14 cellular contexts compared by ENCODE assay signal in genomic region chr7:7830122-7830878, GRCh38.
DNase-seq lines count a peak whose midpoint lies in the region; ATAC-seq and TF ChIP-seq lines count a peak whose summit lies in the region.
"Had no signal": no experiment of that assay in that cellular context is flagged by ENCODE, and none has a peak within 500 bp of the region (broad histone marks: within the 10 kb centered on the region; RNA-seq: fewer than 3 reads in every experiment).

No MANE protein-coding gene starts in this region.

- peaks cover 7% of the 10 kb centered on the region for H3K4me1 Mint-ChIP-seq in activated naive CD8-positive, alpha-beta T cell treated with anti-CD3 and anti-CD28 coated beads, Interleukin-2, amount 50 U/mL, for 24 hours

- peaks cover 1% of the 10 kb centered on the region for H3K9me3 Mint-ChIP-seq in activated naive CD8-positive, alpha-beta T cell treated with anti-CD3 and anti-CD28 coated beads, Interleukin-2, amount 50 U/mL, for 24 hours

- no peaks in the 10 kb centered on the region for H3K36me3 ChIP-seq in SJCRH30
- H3K36me3 ChIP-seq in right lobe of liver: no peaks in the 10 kb centered on the region
- peaks cover 0 to 3% (median 0%) of the 10 kb centered on the region in 6 donors for H3K36me3 ChIP-seq in spleen
- H3K36me3 ChIP-seq: BLaER1, heart right ventricle had no signal

- peaks cover 6% of the 10 kb centered on the region for H3K36me3 Mint-ChIP-seq in activated naive CD8-positive, alpha-beta T cell treated with anti-CD3 and anti-CD28 coated beads, Interleukin-2, amount 50 U/mL, for 24 hours (ENCODE audit: low read depth)

- H3K9me3 ChIP-seq in SJCRH30 (replicated peaks): no peaks in the 10 kb centered on the region
- no peaks in the 10 kb centered on the region for H3K9me3 ChIP-seq in right lobe of liver
- peaks cover 0 to 5% (median 0%) of the 10 kb centered on the region in 8 donors for H3K9me3 ChIP-seq in spleen
- H3K9me3 ChIP-seq: heart right ventricle had no signal

- intact Hi-C loops in right lobe of liver (cut with DNase I) (no loop called here), spleen (cut with DNase I; ENCODE audit: low total_unique reads) (no loop called here)

- H3K4me1 ChIP-seq in SJCRH30 (peaks cover 14% of the 10 kb centered on the region), right lobe of liver (peaks cover 0 to 10% (median 0%) of the 10 kb centered on the region in 4 donors), spleen (peaks cover 0 to 11% (median 0%) of the 10 kb centered on the region in 6 donors)

- H3K27me3 ChIP-seq in SJCRH30: no peaks in the 10 kb centered on the region
- no peaks in the 10 kb centered on the region for H3K27me3 ChIP-seq in right lobe of liver
- H3K27me3 ChIP-seq in spleen (replicated peaks in 1 of 7): no peaks in the 10 kb centered on the region
- H3K27me3 ChIP-seq: BLaER1, heart right ventricle had no signal

- no peaks in the 10 kb centered on the region for H3K27me3 Mint-ChIP-seq in activated naive CD8-positive, alpha-beta T cell treated with anti-CD3 and anti-CD28 coated beads, Interleukin-2, amount 50 U/mL, for 24 hours

- no peak overlapping the region for H3K4me3 Mint-ChIP-seq in activated naive CD8-positive, alpha-beta T cell treated with anti-CD3 and anti-CD28 coated beads, Interleukin-2, amount 50 U/mL, for 24 hours
- H3K4me3 Mint-ChIP-seq: activated CD4-positive, alpha-beta T cell treated with anti-CD3 and anti-CD28 coated beads, Interleukin-2, amount 10 ng/mL, durations not matched to agents 24 days and 14 days; H9 had no signal

- 37% methylated on average over 6 of the region's 7 CpGs for WGBS in right lobe of liver (ENCODE audit: insufficient coverage, low coverage, low lambda C conversion rate, missing lambda C conversion rate)
- 74 to 88% (median 83%) methylated on average over 6 to 7 of the region's 7 CpGs for WGBS in spleen, 5 donors

- DNase-seq in DMS153 (lab: John Stamatoyannopoulos, UW) (peak; percentile 62), NCI-H1417 (lab: John Stamatoyannopoulos, UW) (peak in 2 of 3 experiments; percentile 61 to 90), SJCRH30 (peak; percentile 38 to 71), right lobe of liver (peak in 2 of 3 donors; percentile 45 to 84), spleen (no peak), medulla oblongata (ENCODE audit: extremely low spot score) (no peak)
- no peak for DNase-seq in activated naive CD8-positive, alpha-beta T cell treated with anti-CD3 and anti-CD28 coated beads, Interleukin-2, amount 50 U/mL, for 24 hours
- DNase-seq: activated CD4-positive, alpha-beta T cell treated with anti-CD3 and anti-CD28 coated beads, Interleukin-2, amount 10 ng/mL, durations not matched to agents 24 days and 14 days; H9; heart right ventricle; IMR-90; NCI-H526 treated with DMSO at 0.1 percent for 48 hours had no signal

- H3K27ac Mint-ChIP-seq in activated naive CD8-positive, alpha-beta T cell treated with anti-CD3 and anti-CD28 coated beads, Interleukin-2, amount 50 U/mL, for 24 hours: no peak overlapping the region
- H3K27ac Mint-ChIP-seq: activated CD4-positive, alpha-beta T cell treated with anti-CD3 and anti-CD28 coated beads, Interleukin-2, amount 10 ng/mL, durations not matched to agents 24 days and 14 days had no signal

- TF ChIP-seq CTCF in right lobe of liver (IDR thresholded peaks at IDR 0.05) (no peak), spleen (IDR thresholded peaks at IDR 0.05 in 8 of 11, conservative IDR thresholded peaks at IDR 0.05 in 3 of 11) (no peak)

- H3K27ac ChIP-seq in SJCRH30: no peak overlapping the region
- peak overlapping the region in 2 of 3 donors; percentile 42 to 61 for H3K27ac ChIP-seq in right lobe of liver
- no peak overlapping the region for H3K27ac ChIP-seq in spleen
- H3K27ac ChIP-seq: BLaER1, heart right ventricle had no signal

- no peak overlapping the region for H3K4me3 ChIP-seq in SJCRH30
- peak overlapping the region in 1 of 3 donors; percentile 2 for H3K4me3 ChIP-seq in right lobe of liver
- no peak overlapping the region for H3K4me3 ChIP-seq in spleen
- H3K4me3 ChIP-seq: BLaER1, heart right ventricle had no signal

- ATAC-seq in right lobe of liver: peak; percentile 94 to 96 (median 96)
- ATAC-seq in activated naive CD8-positive, alpha-beta T cell treated with anti-CD3 and anti-CD28 coated beads, Interleukin-2, amount 50 U/mL, for 24 hours: no peak
- no peak for ATAC-seq in HG03432 (IDR thresholded peaks at IDR 0.05; ENCODE audit: unreplicated experiment)
- ATAC-seq: heart right ventricle had no signal

- no peak for TF ChIP-seq POLR2A in right lobe of liver (IDR thresholded peaks at IDR 0.05)
- no peak for TF ChIP-seq POLR2A in spleen (IDR thresholded peaks at IDR 0.05)

Comparison
In these comparisons a context has a peak if more than half of its experiments do, and no peak if none do; other contexts are left out.
1. DNase-seq: peak in DMS153 (single experiment), NCI-H1417 (2 of 3), SJCRH30 (2 of 2) and right lobe of liver (2 of 3); none in activated naive CD8-positive, alpha-beta T cell treated with anti-CD3 and anti-CD28 coated beads, Interleukin-2, amount 50 U/mL, for 24 hours (single experiment), spleen (single experiment) and medulla oblongata (single experiment).
2. H3K27ac ChIP-seq: peak in right lobe of liver (2 of 3); none in SJCRH30 (single experiment) and spleen (0 of 8).
3. ATAC-seq: peak in right lobe of liver (4 of 4); none in activated naive CD8-positive, alpha-beta T cell treated with anti-CD3 and anti-CD28 coated beads, Interleukin-2, amount 50 U/mL, for 24 hours (single experiment) and HG03432 (single experiment).